Comparison of ENCODE assay signal across 8 cellular contexts in genomic region chr4:56977321-56978012, GRCh38. TPM values are rescaled to one million over a fixed set of nuclear protein-coding genes. Genes with fewer than 3 reads are reported as not detected.
DNase-seq lines count a peak whose midpoint lies in the region; ATAC-seq and TF ChIP-seq lines count a peak whose summit lies in the region.

TSS of gene NOA1 (minus strand) at chr4:56977606. CDS start at chr4:56977585, 21 bp downstream.

- no peaks in the 10 kb centered on the region for H3K27me3 ChIP-seq in Panc1 (ENCODE audit: control insufficient read depth, insufficient read depth, low read length)
- no peaks in the 10 kb centered on the region for H3K27me3 ChIP-seq in esophagus (ENCODE audit: control insufficient read depth in 1 of 2, insufficient read depth in 2 of 2, low read length in 2 of 2)
- H3K27me3 ChIP-seq in mucosa of stomach (ENCODE audit: control insufficient read depth, insufficient read depth, low read length): no peaks in the 10 kb centered on the region

- intact Hi-C loops in Panc1 (cut with micrococcal nuclease; ENCODE audit: unreplicated experiment): no loop called here

- H3K4me3 Mint-ChIP-seq in activated T-cell treated with anti-CD3 and anti-CD28 coated beads, Interleukin-2, amount 50 U/mL, for 4 hours: peak within 1 kb of the TSS; percentile 99

- H3K4me1 ChIP-seq in Panc1 (ENCODE audit: control insufficient read depth, insufficient read depth, low read length) (peaks cover 13% of the 10 kb centered on the region), esophagus (ENCODE audit: control insufficient read depth in 2 of 2, insufficient read depth in 2 of 2, low read length in 1 of 2) (peaks cover 3 to 10% of the 10 kb centered on the region in 2 donors), mucosa of stomach (ENCODE audit: control insufficient read depth, insufficient read depth, low read length) (peaks cover 17% of the 10 kb centered on the region)

- POLR2A ChIA-PET in Panc1 (lab: Charles Lee): interaction anchor here (0.5 kb wide), 1 partner anchor 8 kb away, joined by 6 read pairs; no protein-coding TSS in a partner anchor

- in situ Hi-C loops in Panc1 (cut with HindIII; ENCODE audit: low pct_unique_long_range_greater_than_20kb, low sequenced_read_pairs): no loop called here

- peak within 1 kb of the TSS; percentile 74 to 96 for H3K4me3 ChIP-seq in Panc1 (ENCODE audit: low read depth in 2 of 2, low read length in 2 of 2)
- H3K4me3 ChIP-seq in esophagus (ENCODE audit: low read depth in 1 of 2, low read length in 2 of 2): peak within 1 kb of the TSS; percentile 84 to 96
- H3K4me3 ChIP-seq in mucosa of stomach (ENCODE audit: low read length): peak within 1 kb of the TSS; percentile 97

- no peak for TF ChIP-seq CTCF in Panc1 (IDR thresholded peaks at IDR 0.05)

- H3K36me3 Mint-ChIP-seq in activated T-cell treated with anti-CD3 and anti-CD28 coated beads, Interleukin-2, amount 50 U/mL, for 4 hours (ENCODE audit: insufficient read depth): peaks cover 26% of the 10 kb centered on the region

- peaks cover 59% of the 10 kb centered on the region for H3K4me1 Mint-ChIP-seq in activated T-cell treated with anti-CD3 and anti-CD28 coated beads, Interleukin-2, amount 50 U/mL, for 4 hours (ENCODE audit: low read depth)

- CTCF ChIA-PET in Panc1 (lab: Charles Lee): interaction anchor here (0.6 kb wide), 1 partner anchor 24 kb away, joined by 3 read pairs; no protein-coding TSS in a partner anchor

- 0% methylated on average over 51 of the region's 51 CpGs for WGBS in esophagus, 2 donors

- H3K9me3 ChIP-seq in Panc1 (ENCODE audit: control insufficient read depth, insufficient read depth, low read depth, low read length) (no peaks in the 10 kb centered on the region), esophagus (ENCODE audit: control insufficient read depth in 2 of 2, insufficient read depth in 1 of 2, low read depth in 1 of 2, low read length in 1 of 2) (peaks cover 0 to 2% of the 10 kb centered on the region in 2 donors), mucosa of stomach (ENCODE audit: control insufficient read depth, low read length) (no peaks in the 10 kb centered on the region)

- ATAC-seq in GM21723 (IDR thresholded peaks at IDR 0.05; ENCODE audit: unreplicated experiment) (peak; percentile 84), Panc1 (peak; percentile 87)
- peak; percentile 85 to 86 for ATAC-seq in activated T-cell treated with anti-CD3 and anti-CD28 coated beads, Interleukin-2, amount 50 U/mL, for 4 hours

- H3K27ac ChIP-seq in Panc1 (ENCODE audit: low read length) (peak within 1 kb of the TSS; percentile 95), esophagus (ENCODE audit: low read depth in 2 of 2, low read length in 1 of 2) (peak within 1 kb of the TSS; percentile 84 to 93)

- H3K27me3 Mint-ChIP-seq in activated T-cell treated with anti-CD3 and anti-CD28 coated beads, Interleukin-2, amount 50 U/mL, for 4 hours (ENCODE audit: low read depth): no peaks in the 10 kb centered on the region

- peaks cover 25% of the 10 kb centered on the region for H3K36me3 ChIP-seq in Panc1 (ENCODE audit: control insufficient read depth, insufficient read depth, low read length)
- peaks cover 5 to 7% of the 10 kb centered on the region in 2 donors for H3K36me3 ChIP-seq in esophagus (ENCODE audit: control insufficient read depth in 2 of 2, insufficient read depth in 2 of 2, low read length in 1 of 2)
- peaks cover 10% of the 10 kb centered on the region for H3K36me3 ChIP-seq in mucosa of stomach (ENCODE audit: control insufficient read depth, insufficient read depth, low read length)

- DNase-seq in DMS53 (lab: John Stamatoyannopoulos, UW): peak; percentile 98
- peak; percentile 98 for DNase-seq in KG1 (lab: John Stamatoyannopoulos, UW)
- peak; percentile 95 for DNase-seq in Panc1 (ENCODE audit: low read depth, low spot score)
- peak; percentile 97 for DNase-seq in activated T-cell treated with anti-CD3 and anti-CD28 coated beads, Interleukin-2, amount 50 U/mL, for 4 hours
- peak; percentile 95 to 96 for DNase-seq in stimulated activated CD8-positive, alpha-beta memory T cell treated with anti-CD3 and anti-CD28 coated beads, Interleukin-7, amount 100 ng/mL, for 1 hour (ENCODE audit: low read depth in 2 of 2)

- H3K9me3 Mint-ChIP-seq in activated T-cell treated with anti-CD3 and anti-CD28 coated beads, Interleukin-2, amount 50 U/mL, for 4 hours: no peaks in the 10 kb centered on the region

- BruUV-seq in Panc1 (replicated peaks; lab: Mats Ljungman, UMichigan): no TSS peak

- peak within 1 kb of the TSS; percentile 87 for H3K9ac ChIP-seq in mucosa of stomach (ENCODE audit: low read length)

RNA-seq across cellular contexts. Expression of gene NOA1, which starts in this region (rescaled TPM):
- total RNA-seq in Panc1 (2021; ENCODE audit: unreplicated experiment): 11.8 TPM
- 9.3 TPM for polyA plus RNA-seq in Panc1 (2012; ENCODE audit: insufficient read length)
- total RNA-seq in activated T-cell treated with anti-CD3 and anti-CD28 coated beads, Interleukin-2, amount 50 U/mL, for 4 hours: 10 to 100 TPM; 23.3 to 25.0 (median 24.3) TPM
- polyA plus RNA-seq in esophagus: 10 to 100 TPM in 1 of 2 donors, 1 to 10 TPM in 1; 3.4 to 11.0 TPM

Comparison
In these comparisons a context has a peak if more than half of its experiments do, and no peak if none do; other contexts are left out.
1. Peak in every context shown above with its lines: DNase-seq, ATAC-seq, H3K4me3 ChIP-seq and H3K27ac ChIP-seq.